24 cellular contexts compared by ENCODE assay signal in the genomic region with DNA sequence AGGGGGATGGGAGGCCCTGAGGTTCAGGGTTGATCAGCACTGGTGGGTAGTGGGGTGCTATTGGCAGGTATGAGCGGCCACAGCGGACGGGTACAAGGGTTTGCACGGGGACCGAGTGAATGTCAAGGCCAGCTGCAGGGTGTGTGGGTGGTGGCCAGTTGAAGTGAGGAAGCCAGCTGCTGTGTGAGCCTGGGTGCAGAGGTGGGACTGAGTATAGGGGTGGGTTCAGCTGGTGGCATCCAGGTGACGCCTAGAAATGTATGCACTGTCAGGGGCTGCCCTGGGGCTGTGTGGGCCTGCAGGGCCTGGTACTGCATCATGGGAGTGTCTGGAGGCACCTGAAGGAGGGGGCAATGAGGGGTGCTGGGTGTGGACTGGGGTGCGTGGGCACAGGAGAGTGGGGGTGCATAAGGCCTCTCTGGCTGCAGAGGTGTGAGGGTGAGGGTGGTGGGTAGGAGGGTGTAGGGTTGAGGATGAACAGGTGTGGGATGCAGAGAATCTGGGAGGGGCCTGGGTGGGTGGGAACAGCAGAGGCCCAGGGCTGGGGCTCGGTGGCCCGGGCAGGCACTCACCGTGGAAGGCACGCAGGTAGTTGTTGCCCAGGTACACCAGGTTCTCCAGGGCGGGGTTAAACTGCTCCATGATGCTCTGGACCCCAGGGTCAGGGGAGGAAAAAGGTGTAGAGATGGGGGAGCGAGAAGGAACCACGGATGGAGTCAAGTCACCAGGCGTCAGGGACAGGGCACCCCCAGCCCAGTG. TPM values are rescaled to one million over a fixed set of nuclear protein-coding genes. Genes with fewer than 3 reads are reported as not detected.
A peak's percentile ranks its signal among the peaks of the same experiment; 100 is the strongest.
DNase-seq lines count a peak whose midpoint lies in the region; ATAC-seq and TF ChIP-seq lines count a peak whose summit lies in the region.
"Had no signal": no experiment of that assay in that cellular context is flagged by ENCODE, and none has a peak within 500 bp of the region (broad histone marks: within the 10 kb centered on the region; RNA-seq: fewer than 3 reads in every experiment).

No MANE protein-coding gene starts in this region.

- H3K27me3 ChIP-seq in body of pancreas: no peaks in the 10 kb centered on the region
- no peaks in the 10 kb centered on the region for H3K27me3 ChIP-seq in mucosa of rectum (ENCODE audit: control insufficient read depth in 2 of 2, insufficient read depth in 2 of 2, low read length in 2 of 2)
- H3K27me3 ChIP-seq: breast epithelium, gastroesophageal sphincter, MG63, tibial artery had no signal

- H3K36me3 ChIP-seq in body of pancreas (replicated peaks in 1 of 2; ENCODE audit: insufficient read depth in 1 of 2, low read depth in 2 of 2) (no peaks in the 10 kb centered on the region), mucosa of rectum (ENCODE audit: control insufficient read depth in 2 of 2, insufficient read depth in 2 of 2, low read length in 2 of 2) (peaks cover 13 to 20% of the 10 kb centered on the region in 2 donors)
- H3K36me3 ChIP-seq: breast epithelium, HAP-1, MG63 had no signal

- H3K27ac ChIP-seq in body of pancreas: peak overlapping the region; percentile 54 to 79 (median 73)
- H3K27ac ChIP-seq in mucosa of rectum (ENCODE audit: low read depth in 2 of 2, low read length in 2 of 2): peak overlapping the region; percentile 98 to 99
- H3K27ac ChIP-seq: breast epithelium, gastroesophageal sphincter, left ventricle myocardium inferior, PC-9, SK-N-MC, tibial artery had no signal

- no peaks in the 10 kb centered on the region for H3K27me3 Mint-ChIP-seq in activated naive CD8-positive, alpha-beta T cell treated with anti-CD3 and anti-CD28 coated beads, Interleukin-2, amount 10 ng/mL, durations not matched to agents 7 days and 5 days
- no peaks in the 10 kb centered on the region for H3K27me3 Mint-ChIP-seq in activated naive CD8-positive, alpha-beta T cell treated with anti-CD3 and anti-CD28 coated beads for 36 hours
- H3K27me3 Mint-ChIP-seq in type B pancreatic cell (no peaks in the 10 kb centered on the region), WTC11 (ENCODE audit: low read depth) (no peaks in the 10 kb centered on the region; the same call in 1 of the 2 replicates)
- H3K27me3 Mint-ChIP-seq: activated CD4-positive, alpha-beta T cell treated with anti-CD3 and anti-CD28 coated beads, Interleukin-2, amount 10 ng/mL, durations not matched to agents 24 days and 14 days had no signal

- H3K9me3 Mint-ChIP-seq in activated naive CD8-positive, alpha-beta T cell treated with anti-CD3 and anti-CD28 coated beads, Interleukin-2, amount 10 ng/mL, durations not matched to agents 7 days and 5 days: peaks cover 2% of the 10 kb centered on the region
- peaks cover 2% of the 10 kb centered on the region for H3K9me3 Mint-ChIP-seq in activated naive CD8-positive, alpha-beta T cell treated with anti-CD3 and anti-CD28 coated beads for 36 hours
- H3K9me3 Mint-ChIP-seq in type B pancreatic cell: no peaks in the 10 kb centered on the region
- no peaks in the 10 kb centered on the region for H3K9me3 Mint-ChIP-seq in WTC11
- H3K9me3 Mint-ChIP-seq: activated CD4-positive, alpha-beta T cell treated with anti-CD3 and anti-CD28 coated beads, Interleukin-2, amount 10 ng/mL, durations not matched to agents 24 days and 14 days had no signal

- DNase-seq in activated naive CD8-positive, alpha-beta T cell treated with anti-CD3 and anti-CD28 coated beads, Interleukin-2, amount 10 ng/mL, durations not matched to agents 7 days and 5 days: no peak
- no peak for DNase-seq in activated naive CD8-positive, alpha-beta T cell treated with anti-CD3 and anti-CD28 coated beads for 36 hours
- DNase-seq in body of pancreas (peak in 2 of 4 donors; percentile 16 to 30), type B pancreatic cell (ENCODE audit: extremely low spot score, unreplicated experiment) (no peak), activated gamma-delta T cell treated with Interleukin-2 at 50 U/mL for 16 hours (no peak), WTC11 (ENCODE audit: low spot score) (no peak), hypothalamus (lab: John Stamatoyannopoulos, UW) (no peak)
- DNase-seq: activated T-cell treated with anti-CD3 and anti-CD28 coated beads for 4 hours; IMR-90; left ventricle myocardium inferior; NCI-H1694 treated with DMSO at 0.1 percent for 48 hours; NCI-H774; stimulated activated CD4-positive, alpha-beta T cell treated with anti-CD3 and anti-CD28 coated beads, Interleukin-12 subunit alpha, Interleukin-12 subunit beta, amount 100 ng/mL, for 4 hours; tibial artery had no signal

- peak overlapping the region; percentile 32 to 50 for H3K9ac ChIP-seq in mucosa of rectum (ENCODE audit: low read depth in 1 of 2, low read length in 2 of 2)

- ATAC-seq in activated naive CD8-positive, alpha-beta T cell treated with anti-CD3 and anti-CD28 coated beads, Interleukin-2, amount 10 ng/mL, durations not matched to agents 7 days and 5 days (ENCODE audit: low read depth): peak; percentile 27
- ATAC-seq in body of pancreas: no peak
- no peak for ATAC-seq in WTC11
- ATAC-seq: gastroesophageal sphincter had no signal

- peak overlapping the region; percentile 50 for H3K27ac Mint-ChIP-seq in activated naive CD8-positive, alpha-beta T cell treated with anti-CD3 and anti-CD28 coated beads, Interleukin-2, amount 10 ng/mL, durations not matched to agents 7 days and 5 days
- H3K27ac Mint-ChIP-seq in activated naive CD8-positive, alpha-beta T cell treated with anti-CD3 and anti-CD28 coated beads for 36 hours: no peak overlapping the region
- peak overlapping the region; percentile 63 for H3K27ac Mint-ChIP-seq in type B pancreatic cell
- H3K27ac Mint-ChIP-seq in WTC11: no peak overlapping the region
- H3K27ac Mint-ChIP-seq: activated CD4-positive, alpha-beta T cell treated with anti-CD3 and anti-CD28 coated beads, Interleukin-2, amount 10 ng/mL, durations not matched to agents 24 days and 14 days had no signal

- H3K9me3 ChIP-seq in body of pancreas: no peaks in the 10 kb centered on the region
- no peaks in the 10 kb centered on the region for H3K9me3 ChIP-seq in mucosa of rectum (ENCODE audit: control insufficient read depth in 2 of 2, low read length in 2 of 2)
- H3K9me3 ChIP-seq: breast epithelium, gastroesophageal sphincter, HAP-1, left ventricle myocardium inferior, MG63, tibial artery had no signal

- POLR2A ChIA-PET in activated naive CD8-positive, alpha-beta T cell treated with anti-CD3 and anti-CD28 coated beads, Interleukin-2, amount 10 ng/mL, durations not matched to agents 7 days and 5 days (lab: Charles Lee): no interaction called here
- POLR2A ChIA-PET in WTC11 (lab: Charles Lee): no interaction called here

- peaks cover 15% of the 10 kb centered on the region for H3K4me1 Mint-ChIP-seq in activated naive CD8-positive, alpha-beta T cell treated with anti-CD3 and anti-CD28 coated beads, Interleukin-2, amount 10 ng/mL, durations not matched to agents 7 days and 5 days
- H3K4me1 Mint-ChIP-seq in activated naive CD8-positive, alpha-beta T cell treated with anti-CD3 and anti-CD28 coated beads for 36 hours: peaks cover 4% of the 10 kb centered on the region
- H3K4me1 Mint-ChIP-seq in type B pancreatic cell (ENCODE audit: unreplicated experiment) (peaks cover 18% of the 10 kb centered on the region), WTC11 (peaks cover 4% of the 10 kb centered on the region)

- TF ChIP-seq CTCF in body of pancreas (IDR thresholded peaks at IDR 0.05) (no peak), type B pancreatic cell (conservative IDR thresholded peaks at IDR 0.05) (no peak), WTC11 (IDR thresholded peaks at IDR 0.05) (no peak)

- H3K36me3 Mint-ChIP-seq in activated naive CD8-positive, alpha-beta T cell treated with anti-CD3 and anti-CD28 coated beads, Interleukin-2, amount 10 ng/mL, durations not matched to agents 7 days and 5 days: peaks cover 3% of the 10 kb centered on the region
- no peaks in the 10 kb centered on the region for H3K36me3 Mint-ChIP-seq in activated naive CD8-positive, alpha-beta T cell treated with anti-CD3 and anti-CD28 coated beads for 36 hours
- H3K36me3 Mint-ChIP-seq in type B pancreatic cell: no peaks in the 10 kb centered on the region
- H3K36me3 Mint-ChIP-seq in WTC11: no peaks in the 10 kb centered on the region

- TF ChIP-seq POLR2A in body of pancreas (IDR thresholded peaks at IDR 0.05): no peak

- CTCF ChIA-PET in WTC11 (lab: Charles Lee): interaction anchor here (1.1 to 11.1 kb wide), 5 partner anchors 8 to 57 kb away, joined by 4 to 222 read pairs (median 5); no protein-coding TSS in a partner anchor

- H3K4me3 ChIP-seq in body of pancreas (no peak overlapping the region), mucosa of rectum (ENCODE audit: low read length in 2 of 2) (peak overlapping the region in 1 of 2 donors; percentile 82)
- H3K4me3 ChIP-seq: breast epithelium, gastroesophageal sphincter, HAP-1, left ventricle myocardium inferior, MG63, PC-9, SK-N-MC, tibial artery had no signal

- no peak overlapping the region for H3K4me3 Mint-ChIP-seq in activated naive CD8-positive, alpha-beta T cell treated with anti-CD3 and anti-CD28 coated beads, Interleukin-2, amount 10 ng/mL, durations not matched to agents 7 days and 5 days
- H3K4me3 Mint-ChIP-seq in activated naive CD8-positive, alpha-beta T cell treated with anti-CD3 and anti-CD28 coated beads for 36 hours: no peak overlapping the region
- H3K4me3 Mint-ChIP-seq in type B pancreatic cell: no peak overlapping the region
- H3K4me3 Mint-ChIP-seq in WTC11: no peak overlapping the region
- H3K4me3 Mint-ChIP-seq: activated CD4-positive, alpha-beta T cell treated with anti-CD3 and anti-CD28 coated beads, Interleukin-2, amount 10 ng/mL, durations not matched to agents 24 days and 14 days; CD4-positive, CD25-positive, alpha-beta regulatory T cell had no signal

- H3K4me1 ChIP-seq in body of pancreas: peaks cover 21% of the 10 kb centered on the region
- H3K4me1 ChIP-seq in mucosa of rectum (ENCODE audit: control insufficient read depth in 2 of 2, insufficient read depth in 2 of 2, low read length in 2 of 2): peaks cover 39 to 54% of the 10 kb centered on the region in 2 donors
- H3K4me1 ChIP-seq: breast epithelium, HAP-1, left ventricle myocardium inferior had no signal

- 62 to 75% methylated on average over 10 to 15 of the region's 15 CpGs for WGBS in body of pancreas, 2 donors

- intact Hi-C loops in body of pancreas (cut with DNase I): no loop called here

RNA-seq across cellular contexts. Expression of gene BAIAP2L2, which starts 1.7 kb away (rescaled TPM):
- total RNA-seq in activated naive CD8-positive, alpha-beta T cell treated with anti-CD3 and anti-CD28 coated beads, Interleukin-2, amount 10 ng/mL, durations not matched to agents 7 days and 5 days: 1 to 10 TPM; 1.6 to 2.0 TPM
- total RNA-seq in activated naive CD8-positive, alpha-beta T cell treated with anti-CD3 and anti-CD28 coated beads for 36 hours: under 1 TPM; 0.20 to 0.39 TPM
- total RNA-seq in body of pancreas (1 to 10 TPM in 1 of 2 donors, under 1 TPM in 1; 0.66 to 4.4 TPM), type B pancreatic cell (ENCODE audit: low replicate concordance) (4.5 and 12.1 TPM in 2 replicates), WTC11 (2021) (3.0 to 5.7 TPM (median 4.9 TPM) in 3 replicates)
- total RNA-seq: dermis microvascular lymphatic vessel endothelial cell had no signal

RNA-seq across cellular contexts. Expression of gene SLC16A8, which starts 24.8 kb away (rescaled TPM):
- not detected for total RNA-seq in activated naive CD8-positive, alpha-beta T cell treated with anti-CD3 and anti-CD28 coated beads, Interleukin-2, amount 10 ng/mL, durations not matched to agents 7 days and 5 days
- total RNA-seq in activated naive CD8-positive, alpha-beta T cell treated with anti-CD3 and anti-CD28 coated beads for 36 hours: not detected
- total RNA-seq in body of pancreas (not detected), type B pancreatic cell (ENCODE audit: low replicate concordance) (not detected in 2 replicates), WTC11 (2021) (0.53 to 0.98 TPM (median 0.57 TPM) in 3 replicates)
- total RNA-seq: activated CD4-positive, alpha-beta T cell treated with anti-CD3 and anti-CD28 coated beads, Interleukin-2, amount 10 ng/mL, durations not matched to agents 24 days and 14 days; CD4-positive, CD25-positive, alpha-beta regulatory T cell; gastroesophageal sphincter; IMR-90; left ventricle myocardium inferior; PC-9 had no signal

RNA-seq across cellular contexts. Expression of gene PICK1, which starts 51.5 kb away (rescaled TPM):
- total RNA-seq in activated naive CD8-positive, alpha-beta T cell treated with anti-CD3 and anti-CD28 coated beads, Interleukin-2, amount 10 ng/mL, durations not matched to agents 7 days and 5 days: 10 to 100 TPM; 21.4 to 21.8 TPM
- total RNA-seq in activated naive CD8-positive, alpha-beta T cell treated with anti-CD3 and anti-CD28 coated beads for 36 hours: 10 to 100 TPM; 19.3 TPM
- 10 to 100 TPM; 39.7 to 52.4 TPM for total RNA-seq in body of pancreas
- 45.4 and 45.6 TPM in 2 replicates for total RNA-seq in type B pancreatic cell (ENCODE audit: low replicate concordance)
- total RNA-seq in WTC11 (2021): 28.1 to 33.4 TPM (median 28.2 TPM) in 3 replicates

Comparison
In these comparisons a context has a peak if more than half of its experiments do, and no peak if none do; other contexts are left out.
1. H3K27ac Mint-ChIP-seq: peak in activated naive CD8-positive, alpha-beta T cell treated with anti-CD3 and anti-CD28 coated beads, Interleukin-2, amount 10 ng/mL, durations not matched to agents 7 days and 5 days (single experiment) and type B pancreatic cell (single experiment); none in activated naive CD8-positive, alpha-beta T cell treated with anti-CD3 and anti-CD28 coated beads for 36 hours (single experiment) and WTC11 (single experiment).